Comparison of ENCODE assay signal across 8 cellular contexts in genomic region chr2:234291765-234292204, GRCh38.
A peak's percentile ranks its signal among the peaks of the same experiment; 100 is the strongest.
DNase-seq lines count a peak whose midpoint lies in the region; ATAC-seq and TF ChIP-seq lines count a peak whose summit lies in the region.

No MANE protein-coding gene starts in this region.

- H3K27me3 ChIP-seq in mucosa of rectum (ENCODE audit: control insufficient read depth in 2 of 2, insufficient read depth in 2 of 2, low read length in 2 of 2) (no peaks in the 10 kb centered on the region), left lung (no peaks in the 10 kb centered on the region)

- intact Hi-C loops in left lung (cut with DNase I): loop anchor here in 1 of 2 donors (5.0 kb wide), 2 partner anchors 191 to 206 kb away; partner anchors contain the start of gene ARL4C

- H3K36me3 ChIP-seq in mucosa of rectum (ENCODE audit: control insufficient read depth in 2 of 2, insufficient read depth in 2 of 2, low read length in 2 of 2) (no peaks in the 10 kb centered on the region), left lung (no peaks in the 10 kb centered on the region)

- peak; percentile 73 for DNase-seq in NCI-H345 (lab: John Stamatoyannopoulos, UW)
- DNase-seq in astrocyte of the hippocampus (ENCODE audit: low read depth, low spot score): peak; percentile 71
- no peak for DNase-seq in OCI-M1 (lab: John Stamatoyannopoulos, UW)
- no peak for DNase-seq in left lung
- no peak for DNase-seq in midbrain (lab: John Stamatoyannopoulos, UW)

- H3K4me1 ChIP-seq in mucosa of rectum (ENCODE audit: control insufficient read depth in 2 of 2, insufficient read depth in 2 of 2, low read length in 2 of 2) (peaks cover 33% of the 10 kb centered on the region in 2 donors), left lung (peaks cover 0 to 32% of the 10 kb centered on the region in 2 donors)

- H3K9ac ChIP-seq in mucosa of rectum (ENCODE audit: low read depth in 1 of 2, low read length in 2 of 2): peak overlapping the region; percentile 11 to 12

- ATAC-seq in GM18511 (IDR thresholded peaks at IDR 0.05; ENCODE audit: unreplicated experiment) (peak; percentile 26), HG02870 (IDR thresholded peaks at IDR 0.05; ENCODE audit: unreplicated experiment) (peak; percentile 14), left lung (no peak)

- no peak overlapping the region for H3K4me3 ChIP-seq in mucosa of rectum (ENCODE audit: low read length in 2 of 2)
- no peak overlapping the region for H3K4me3 ChIP-seq in left lung

- no peak for TF ChIP-seq CTCF in left lung (IDR thresholded peaks at IDR 0.05)

- H3K27ac ChIP-seq in mucosa of rectum (ENCODE audit: low read depth in 2 of 2, low read length in 2 of 2) (peak overlapping the region; percentile 61 to 81), left lung (peak overlapping the region in 1 of 2 donors; percentile 46)

- H3K9me3 ChIP-seq in mucosa of rectum (ENCODE audit: control insufficient read depth in 2 of 2, low read length in 2 of 2): no peaks in the 10 kb centered on the region
- H3K9me3 ChIP-seq in left lung: no peaks in the 10 kb centered on the region

Comparison
In these comparisons a context has a peak if more than half of its experiments do, and no peak if none do; other contexts are left out.
1. DNase-seq: peak in NCI-H345 (single experiment) and astrocyte of the hippocampus (single experiment); none in OCI-M1 (single experiment), left lung (0 of 2) and midbrain (single experiment).